ENCODE assay signal across 8 cellular contexts in the genomic region with DNA sequence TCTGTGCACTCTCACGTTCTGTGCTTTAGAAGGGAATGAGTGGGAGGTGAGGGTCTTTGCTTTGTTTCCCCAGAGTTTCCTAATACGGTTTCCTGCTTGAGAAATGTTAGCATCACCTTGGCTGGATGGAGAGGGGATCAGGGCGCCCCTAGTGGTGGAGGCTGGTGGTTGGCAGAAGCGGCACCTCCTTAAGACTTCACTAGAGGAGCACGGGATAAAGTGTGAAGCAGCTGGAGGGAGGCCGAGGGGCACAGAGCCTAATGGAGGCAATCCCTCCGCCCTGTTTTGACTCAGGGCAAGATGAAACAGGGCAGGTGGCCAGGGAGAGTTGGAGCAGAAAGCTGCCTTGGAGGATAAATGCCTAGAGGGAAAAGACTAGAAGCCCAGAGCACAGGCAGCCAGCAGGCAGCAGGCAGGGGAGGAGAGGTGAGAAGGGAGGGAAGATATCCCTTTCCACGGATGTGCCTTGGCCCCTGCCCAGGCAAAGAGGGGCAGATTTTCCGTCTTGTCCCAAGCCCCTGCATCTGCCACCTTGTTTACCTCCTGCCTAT. TPM values are rescaled to one million over a fixed set of nuclear protein-coding genes. Genes with fewer than 3 reads are reported as not detected.
DNase-seq lines count a peak whose midpoint lies in the region; ATAC-seq and TF ChIP-seq lines count a peak whose summit lies in the region.

No MANE protein-coding gene starts in this region.

- peak; percentile 82 for DNase-seq in AG20443 (ENCODE audit: low spot score)
- DNase-seq in PC-3: peak; percentile 57
- peak; percentile 46 for DNase-seq in activated T-helper 1 cell treated with anti-CD3 and anti-CD28 coated beads, Interleukin-12 subunit alpha, Interleukin-12 subunit beta, Interleukin-2, Interleukin-4 antibody, amounts not matched to agents 30 ng/mL and 10 ng/mL and 1 ng/mL, durations not matched to agents 14 hours and 24 hours and 36 hours (ENCODE audit: low spot score)
- peak in 1 of 2 donors; percentile 70 for DNase-seq in foreskin fibroblast
- DNase-seq in posterior vena cava (ENCODE audit: low spot score): peak; percentile 84
- no peak for DNase-seq in vagina (ENCODE audit: extremely low spot score in 2 of 2)

- no peaks in the 10 kb centered on the region for H3K27me3 ChIP-seq in PC-3 (ENCODE audit: low read length)
- H3K27me3 ChIP-seq in vagina: no peaks in the 10 kb centered on the region

- H3K27ac ChIP-seq in PC-3 (ENCODE audit: low read length) (no peak overlapping the region), vagina (no peak overlapping the region)

- H3K27me3 Mint-ChIP-seq in activated T-helper 1 cell treated with anti-CD3 and anti-CD28 coated beads, Interleukin-12 subunit alpha, Interleukin-12 subunit beta, Interleukin-2, Interleukin-4 antibody, amounts not matched to agents 30 ng/mL and 10 ng/mL and 1 ng/mL, durations not matched to agents 14 hours and 24 hours and 36 hours (ENCODE audit: insufficient read depth): peaks cover 48% of the 10 kb centered on the region

- H3K4me1 Mint-ChIP-seq in activated T-helper 1 cell treated with anti-CD3 and anti-CD28 coated beads, Interleukin-12 subunit alpha, Interleukin-12 subunit beta, Interleukin-2, Interleukin-4 antibody, amounts not matched to agents 30 ng/mL and 10 ng/mL and 1 ng/mL, durations not matched to agents 14 hours and 24 hours and 36 hours (ENCODE audit: low read depth): no peaks in the 10 kb centered on the region

- H3K79me2 ChIP-seq in PC-3 (ENCODE audit: low read length): no peaks in the 10 kb centered on the region

- no peaks in the 10 kb centered on the region for H3K4me1 ChIP-seq in PC-3 (ENCODE audit: insufficient read depth, low read length)
- no peaks in the 10 kb centered on the region for H3K4me1 ChIP-seq in vagina

- TF ChIP-seq CTCF in PC-3 (conservative IDR thresholded peaks at IDR 0.05; ENCODE audit: low read depth, low read length): peak; percentile 77
- TF ChIP-seq CTCF in foreskin fibroblast (IDR thresholded peaks at IDR 0.05; ENCODE audit: low read depth, low read length): peak; percentile 82
- peak; percentile 12 to 42 (median 36) for TF ChIP-seq CTCF in vagina (IDR thresholded peaks at IDR 0.05)

- no peaks in the 10 kb centered on the region for H4K20me1 ChIP-seq in PC-3 (ENCODE audit: low read length)

- TF ChIP-seq POLR2A in vagina (IDR thresholded peaks at IDR 0.05): no peak

- H3F3A ChIP-seq in PC-3 (ENCODE audit: low read length, unreplicated experiment): no peaks in the 10 kb centered on the region

- no peak overlapping the region for H3K4me2 ChIP-seq in PC-3 (ENCODE audit: low read length)

- H3K9me3 ChIP-seq in PC-3 (ENCODE audit: low read length) (no peaks in the 10 kb centered on the region), vagina (no peaks in the 10 kb centered on the region)

- no peaks in the 10 kb centered on the region for H3K9me2 ChIP-seq in PC-3 (replicated peaks; ENCODE audit: low read length)

- H3K36me3 Mint-ChIP-seq in activated T-helper 1 cell treated with anti-CD3 and anti-CD28 coated beads, Interleukin-12 subunit alpha, Interleukin-12 subunit beta, Interleukin-2, Interleukin-4 antibody, amounts not matched to agents 30 ng/mL and 10 ng/mL and 1 ng/mL, durations not matched to agents 14 hours and 24 hours and 36 hours (ENCODE audit: low read depth): no peaks in the 10 kb centered on the region

- H3K36me3 ChIP-seq in PC-3 (ENCODE audit: low read depth, low read length) (no peaks in the 10 kb centered on the region), vagina (no peaks in the 10 kb centered on the region)

- CTCF ChIA-PET in PC-3 (lab: Charles Lee): interaction anchor here (0.7 kb wide), 1 partner anchor 11 kb away, joined by 3 read pairs; no protein-coding TSS in a partner anchor

- no TSS peak for BruUV-seq in PC-3 (replicated peaks; lab: Mats Ljungman, UMichigan)

- POLR2A ChIA-PET in PC-3 (lab: Charles Lee; ENCODE audit: unreplicated experiment): interaction anchor here (0.6 kb wide), 1 partner anchor 101 kb away, joined by 28 read pairs; no protein-coding TSS in a partner anchor

- intact Hi-C loops in PC-3 (cut with micrococcal nuclease) (loop anchor here (2.0 kb wide), 1 partner anchor 39 kb away; no protein-coding TSS in a partner anchor), posterior vena cava (cut with DNase I) (no loop called here), vagina (cut with DNase I) (no loop called here)
- intact Hi-C loops in activated T-helper 1 cell treated with anti-CD3 and anti-CD28 coated beads, Interleukin-12 subunit alpha, Interleukin-12 subunit beta, Interleukin-2, Interleukin-4 antibody, amounts not matched to agents 30 ng/mL and 10 ng/mL and 1 ng/mL, durations not matched to agents 14 hours and 24 hours and 36 hours (cut with micrococcal nuclease): loop anchor here (10.0 kb wide), 2 partner anchors 163 to 553 kb away; a partner anchor contains a TSS

- no peaks in the 10 kb centered on the region for H3K9me3 Mint-ChIP-seq in activated T-helper 1 cell treated with anti-CD3 and anti-CD28 coated beads, Interleukin-12 subunit alpha, Interleukin-12 subunit beta, Interleukin-2, Interleukin-4 antibody, amounts not matched to agents 30 ng/mL and 10 ng/mL and 1 ng/mL, durations not matched to agents 14 hours and 24 hours and 36 hours

- H3K27ac Mint-ChIP-seq in activated T-helper 1 cell treated with anti-CD3 and anti-CD28 coated beads, Interleukin-12 subunit alpha, Interleukin-12 subunit beta, Interleukin-2, Interleukin-4 antibody, amounts not matched to agents 30 ng/mL and 10 ng/mL and 1 ng/mL, durations not matched to agents 14 hours and 24 hours and 36 hours: no peak overlapping the region

- no peak overlapping the region for H3K4me3 ChIP-seq in PC-3 (ENCODE audit: low read length)
- H3K4me3 ChIP-seq in foreskin fibroblast (ENCODE audit: low read depth in 1 of 2, low read length in 2 of 2): no peak overlapping the region
- H3K4me3 ChIP-seq in vagina: no peak overlapping the region

- no peak overlapping the region for H3K9ac ChIP-seq in PC-3 (ENCODE audit: low read length)

- no peak overlapping the region for H2AFZ ChIP-seq in PC-3 (ENCODE audit: low read length)

- no peak overlapping the region for H3K4me3 Mint-ChIP-seq in activated T-helper 1 cell treated with anti-CD3 and anti-CD28 coated beads, Interleukin-12 subunit alpha, Interleukin-12 subunit beta, Interleukin-2, Interleukin-4 antibody, amounts not matched to agents 30 ng/mL and 10 ng/mL and 1 ng/mL, durations not matched to agents 14 hours and 24 hours and 36 hours

- ATAC-seq in GM21529 (IDR thresholded peaks at IDR 0.05; ENCODE audit: unreplicated experiment): peak; percentile 58
- ATAC-seq in PC-3: peak; percentile 73
- ATAC-seq in GM18873 (IDR thresholded peaks at IDR 0.05; ENCODE audit: low FRiP score, unreplicated experiment): no peak

RNA-seq across cellular contexts. Expression of a gene that starts 56.0 kb away (rescaled TPM):
- total RNA-seq in PC-3 (2014; rRNA removed): 4.4 and 5.7 TPM in 2 replicates
- 19.7 and 22.2 TPM in 2 replicates for total RNA-seq in activated T-helper 1 cell treated with anti-CD3 and anti-CD28 coated beads, Interleukin-12 subunit alpha, Interleukin-12 subunit beta, Interleukin-2, Interleukin-4 antibody, amounts not matched to agents 30 ng/mL and 10 ng/mL and 1 ng/mL, durations not matched to agents 14 hours and 24 hours and 36 hours
- total RNA-seq in posterior vena cava: 10 to 100 TPM; 13.9 to 14.3 TPM
- 12.5 TPM for total RNA-seq in vagina

Comparison
In these comparisons a context has a peak if more than half of its experiments do, and no peak if none do; other contexts are left out.
1. DNase-seq: peak in AG20443 (single experiment), PC-3 (single experiment), activated T-helper 1 cell treated with anti-CD3 and anti-CD28 coated beads, Interleukin-12 subunit alpha, Interleukin-12 subunit beta, Interleukin-2, Interleukin-4 antibody, amounts not matched to agents 30 ng/mL and 10 ng/mL and 1 ng/mL, durations not matched to agents 14 hours and 24 hours and 36 hours (single experiment) and posterior vena cava (single experiment); none in vagina (0 of 2).
2. intact Hi-C loops: an anchor here in PC-3 (2.0 kb wide) and activated T-helper 1 cell treated with anti-CD3 and anti-CD28 coated beads, Interleukin-12 subunit alpha, Interleukin-12 subunit beta, Interleukin-2, Interleukin-4 antibody, amounts not matched to agents 30 ng/mL and 10 ng/mL and 1 ng/mL, durations not matched to agents 14 hours and 24 hours and 36 hours (10.0 kb wide); none called in posterior vena cava and vagina.
3. Peak in every context shown above with its lines, with median percentiles within 50 percentile points of each other: CTCF ChIP-seq.